Comparison of ENCODE assay signal across 8 cellular contexts in the genomic region with DNA sequence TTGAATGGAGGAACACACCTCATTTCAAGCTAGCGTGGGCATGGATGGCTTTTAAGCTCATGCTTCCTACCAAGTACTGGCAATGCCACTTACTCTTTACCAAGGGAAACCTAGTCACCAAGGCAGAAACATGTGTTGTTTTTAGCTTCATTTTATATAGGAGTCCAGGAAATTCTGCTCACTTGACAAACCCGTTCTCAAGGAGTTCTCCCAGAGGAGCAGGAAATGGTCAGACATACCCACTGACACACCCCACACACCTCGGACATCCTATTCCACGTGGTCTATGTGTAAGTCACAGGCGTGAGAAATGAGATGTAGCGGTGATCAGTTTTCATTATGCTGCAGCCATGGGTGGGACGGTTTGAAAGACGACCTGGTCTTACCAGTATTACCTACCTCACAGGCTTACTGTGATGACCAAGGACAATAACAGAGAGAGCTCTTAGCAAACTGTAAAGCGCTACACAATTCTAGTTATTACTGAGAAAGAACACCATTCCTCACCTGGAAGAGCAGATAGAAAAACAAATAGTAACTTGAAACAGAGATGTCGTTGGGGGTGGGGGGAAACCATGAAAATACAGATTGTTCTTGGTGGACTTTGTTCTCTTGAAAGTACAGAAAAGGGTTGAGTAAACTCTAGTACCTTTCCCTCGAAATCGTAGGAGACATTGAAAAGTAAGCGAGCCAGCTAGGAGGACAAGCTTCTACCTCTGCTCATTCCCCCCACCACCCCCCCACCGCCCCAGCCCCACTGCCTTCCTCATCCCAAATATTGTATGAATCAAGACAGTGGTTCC. TPM values are rescaled to one million over a fixed set of nuclear protein-coding genes. Genes with fewer than 3 reads are reported as not detected.
DNase-seq lines count a peak whose midpoint lies in the region; ATAC-seq and TF ChIP-seq lines count a peak whose summit lies in the region.

No MANE protein-coding gene starts in this region.

- no peaks in the 10 kb centered on the region for H3K9me3 ChIP-seq in CD4-positive, alpha-beta T cell (ENCODE audit: control insufficient read depth, low read length)
- H3K9me3 ChIP-seq in endodermal cell (ENCODE audit: control insufficient read depth, low read length), result no peaks in the 10 kb centered on the region

- peaks cover 31% of the 10 kb centered on the region for H3K27me3 ChIP-seq in CD4-positive, alpha-beta T cell (ENCODE audit: control insufficient read depth, insufficient read depth, low read length)
- H3K27me3 ChIP-seq in endodermal cell (ENCODE audit: control insufficient read depth, insufficient read depth, low read length, poor library complexity, severe bottlenecking), result peaks cover 7% of the 10 kb centered on the region

- ATAC-seq in CD4-positive, alpha-beta T cell (ENCODE audit: poor library complexity), result no peak
- no peak for ATAC-seq in sciatic nerve
- no peak for ATAC-seq in activated naive CD4-positive, alpha-beta T cell treated with anti-CD3 and anti-CD28 coated beads, Interleukin-2, amount 50 U/mL, for 72 hours
- no peak for ATAC-seq in HG03571 (IDR thresholded peaks at IDR 0.05; ENCODE audit: unreplicated experiment)

- no peak for DNase-seq in CD4-positive, alpha-beta T cell
- DNase-seq in LNCaP clone FGC (ENCODE audit: low read depth) (peak; percentile 85), endodermal cell (no peak), nephron progenitor cell (no peak), sciatic nerve (ENCODE audit: low spot score) (no peak), posterior cingulate gyrus (no peak)
- DNase-seq in activated naive CD4-positive, alpha-beta T cell treated with anti-CD3 and anti-CD28 coated beads, Interleukin-2, amount 50 U/mL, for 72 hours (ENCODE audit: low spot score in 2 of 2), result no peak

- no peaks in the 10 kb centered on the region for H3K4me1 ChIP-seq in endodermal cell (ENCODE audit: control insufficient read depth, insufficient read depth, low read length)

- no peak for TF ChIP-seq CTCF in CD4-positive, alpha-beta T cell (IDR thresholded peaks at IDR 0.05)
- TF ChIP-seq CTCF in LNCaP clone FGC (IDR thresholded peaks at IDR 0.05; ENCODE audit: control insufficient read depth, extremely low read depth, insufficient read depth), result no peak
- no peak for TF ChIP-seq CTCF in endodermal cell (conservative IDR thresholded peaks at IDR 0.05)
- TF ChIP-seq CTCF in nephron progenitor cell (IDR thresholded peaks at IDR 0.05), result no peak

- H3K27ac ChIP-seq in CD4-positive, alpha-beta T cell (ENCODE audit: low read depth, low read length), result no peak overlapping the region
- H3K27ac ChIP-seq in endodermal cell (ENCODE audit: low read depth, low read length), result no peak overlapping the region

- H3K4me3 Mint-ChIP-seq in CD4-positive, alpha-beta T cell, result peak overlapping the region; percentile 3
- peak overlapping the region; percentile 75 for H3K4me3 Mint-ChIP-seq in endodermal cell
- H3K4me3 Mint-ChIP-seq in nephron progenitor cell, result peak overlapping the region; percentile 98

- no peaks in the 10 kb centered on the region for H3K9me3 Mint-ChIP-seq in CD4-positive, alpha-beta T cell
- H3K9me3 Mint-ChIP-seq in endodermal cell (no peaks in the 10 kb centered on the region), nephron progenitor cell (no peaks in the 10 kb centered on the region)
- H3K9me3 Mint-ChIP-seq in activated naive CD4-positive, alpha-beta T cell treated with anti-CD3 and anti-CD28 coated beads, Interleukin-2, amount 50 U/mL, for 72 hours, result no peaks in the 10 kb centered on the region

- H3K36me3 ChIP-seq in endodermal cell (ENCODE audit: control insufficient read depth, insufficient read depth, low read length), result peaks cover 5% of the 10 kb centered on the region

- peaks cover 15% of the 10 kb centered on the region for H3K4me1 Mint-ChIP-seq in CD4-positive, alpha-beta T cell (ENCODE audit: low read depth)
- H3K4me1 Mint-ChIP-seq in endodermal cell (peaks cover 30% of the 10 kb centered on the region), nephron progenitor cell (peaks cover 67% of the 10 kb centered on the region)

- peak overlapping the region; percentile 83 for H3K4me3 ChIP-seq in LNCaP clone FGC (ENCODE audit: low read depth, low read length)
- peak overlapping the region; percentile 86 for H3K4me3 ChIP-seq in endodermal cell (ENCODE audit: low read length)

- POLR2A ChIA-PET in CD4-positive, alpha-beta T cell (lab: Charles Lee), result no interaction called here

- intact Hi-C loops in CD4-positive, alpha-beta T cell (cut with DNase I, micrococcal nuclease), result no loop called here
- intact Hi-C loops in sciatic nerve (cut with DNase I), result no loop called here
- intact Hi-C loops in posterior cingulate gyrus (cut with DNase I), result loop anchor here (2.0 to 10.0 kb wide), 2 partner anchors 166 to 224 kb away; partner anchors contain the start of gene SCAF8

- no peak overlapping the region for H3K27ac Mint-ChIP-seq in CD4-positive, alpha-beta T cell
- no peak overlapping the region for H3K27ac Mint-ChIP-seq in endodermal cell
- peak overlapping the region; percentile 37 for H3K27ac Mint-ChIP-seq in nephron progenitor cell
- H3K27ac Mint-ChIP-seq in activated naive CD4-positive, alpha-beta T cell treated with anti-CD3 and anti-CD28 coated beads, Interleukin-2, amount 50 U/mL, for 72 hours, result no peak overlapping the region

- H3K9ac ChIP-seq in endodermal cell (ENCODE audit: extremely low read depth, low read length, poor library complexity, severe bottlenecking), result peak overlapping the region; percentile 61

- WGBS in endodermal cell (ENCODE audit: insufficient coverage in 1 of 2, insufficient read length in 1 of 2), 2 experiments, result 40 to 42% methylated on average over 3 to 13 of the region's 14 CpGs

- H3K27me3 Mint-ChIP-seq in CD4-positive, alpha-beta T cell, result peaks cover 72% of the 10 kb centered on the region
- H3K27me3 Mint-ChIP-seq in endodermal cell (ENCODE audit: insufficient read depth) (peaks cover 35% of the 10 kb centered on the region), nephron progenitor cell (ENCODE audit: low read depth, poor library complexity) (peaks cover 2% of the 10 kb centered on the region)

- CTCF ChIA-PET in CD4-positive, alpha-beta T cell (lab: Charles Lee), result interaction anchor here (0.5 kb wide), 1 partner anchor 24 kb away, joined by 3 read pairs; no protein-coding TSS in a partner anchor

- H3K36me3 Mint-ChIP-seq in CD4-positive, alpha-beta T cell (ENCODE audit: low read depth), result no peaks in the 10 kb centered on the region
- H3K36me3 Mint-ChIP-seq in endodermal cell (ENCODE audit: low read depth), result no peaks in the 10 kb centered on the region
- H3K36me3 Mint-ChIP-seq in nephron progenitor cell (ENCODE audit: low read depth), result peaks cover 26% of the 10 kb centered on the region
- H3K36me3 Mint-ChIP-seq in activated naive CD4-positive, alpha-beta T cell treated with anti-CD3 and anti-CD28 coated beads, Interleukin-2, amount 50 U/mL, for 72 hours, result no peaks in the 10 kb centered on the region

RNA-seq across cellular contexts. Expression of gene CNKSR3, which starts 1.7 kb away (rescaled TPM):
- total RNA-seq in CD4-positive, alpha-beta T cell, result under 1 TPM in 1 of 2 experiments, not detected in 1; 0.14 TPM
- total RNA-seq in endodermal cell, result 1 to 10 TPM; 5.9 to 8.0 TPM
- polyA plus RNA-seq in endodermal cell (2013, experiment 1 of 2), result 14.3 TPM
- 10.2 TPM for polyA plus RNA-seq in endodermal cell (2013, experiment 2 of 2)
- total RNA-seq in sciatic nerve, result 22.2 TPM
- under 1 TPM in 1 of 2 donors, not detected in 1; 0.78 TPM for total RNA-seq in activated naive CD4-positive, alpha-beta T cell treated with anti-CD3 and anti-CD28 coated beads, Interleukin-2, amount 50 U/mL, for 72 hours

Comparison
In these comparisons a context has a peak if more than half of its experiments do, and no peak if none do; other contexts are left out.
1. H3K4me3 Mint-ChIP-seq: peak in every context shown above with its lines; median percentile 98 in nephron progenitor cell; 75 in endodermal cell; 3 in CD4-positive, alpha-beta T cell.